12 cellular contexts compared by ENCODE assay signal in genomic region chrX:153774576-153775292, GRCh38. TPM values are rescaled to one million over a fixed set of nuclear protein-coding genes. Genes with fewer than 3 reads are reported as not detected.
"Had no signal": no experiment of that assay in that cellular context is flagged by ENCODE, and none has a peak within 500 bp of the region (broad histone marks: within the 10 kb centered on the region; RNA-seq: fewer than 3 reads in every experiment).

No MANE protein-coding gene starts in this region.

- H3K27me3 ChIP-seq: tibial artery, vagina had no signal

- H3K36me3 ChIP-seq: vagina had no signal

- ATAC-seq: stimulated activated effector memory CD8-positive, alpha-beta T cell treated with anti-CD3 and anti-CD28 coated beads, Interleukin-12 subunit alpha, Interleukin-12 subunit beta, amount 100 ng/mL, for 72 hours had no signal

- DNase-seq: activated T-cell treated with anti-CD3 and anti-CD28 coated beads, Interleukin-2, amount 50 U/mL, for 48 hours; caudate nucleus; cortex of kidney; hypothalamus; mesenchymal stem cell; retina; SW 1271; tibial artery had no signal

- H3K9me3 ChIP-seq: tibial artery, vagina had no signal

- H2AFZ ChIP-seq: parathyroid adenoma had no signal

- H3K27ac ChIP-seq: parathyroid adenoma, tibial artery, vagina had no signal

- H3K4me1 ChIP-seq: parathyroid adenoma, tibial artery, vagina had no signal

- H3K79me2 ChIP-seq: parathyroid adenoma had no signal

- H3K4me2 ChIP-seq: smooth muscle cell had no signal

- H3K9ac ChIP-seq: parathyroid adenoma had no signal

- H3K4me3 ChIP-seq: smooth muscle cell, tibial artery, vagina had no signal

RNA-seq across cellular contexts. Expression of gene SRPK3, which starts 6.1 kb away (rescaled TPM):
- total RNA-seq: smooth muscle cell had no signal
